ENCODE assay signal across 27 cellular contexts in the genomic region with DNA sequence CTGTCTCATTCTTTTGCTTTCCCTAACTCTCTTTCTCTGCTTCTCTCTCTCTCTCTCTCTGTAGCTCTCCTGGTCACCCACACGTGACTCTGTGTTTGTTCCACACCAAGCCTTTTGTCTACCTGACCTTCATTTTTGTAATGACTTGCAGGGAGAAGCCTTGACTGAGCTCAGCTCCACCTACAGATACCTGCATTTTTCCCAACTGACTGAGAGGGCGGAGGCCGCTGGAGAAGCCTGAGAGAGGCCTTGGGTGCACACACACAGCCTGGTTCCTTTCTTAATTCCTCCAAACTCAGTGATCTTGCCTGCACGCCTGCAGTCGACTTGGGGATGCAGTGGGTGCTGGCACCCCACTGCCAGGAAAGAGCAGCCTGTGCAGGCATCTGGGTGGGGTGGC.
"Had no signal": no experiment of that assay in that cellular context is flagged by ENCODE, and none has a peak within 500 bp of the region (broad histone marks: within the 10 kb centered on the region; RNA-seq: fewer than 3 reads in every experiment).

No MANE protein-coding gene starts in this region.

- H3K4me3 Mint-ChIP-seq: activated CD4-positive, alpha-beta memory T cell treated with anti-CD3 and anti-CD28 coated beads, Interleukin-2, amount 10 ng/mL, durations not matched to agents 7 days and 5 days; activated CD4-positive, alpha-beta T cell treated with anti-CD3 and anti-CD28 coated beads, Interleukin-2, amount 10 ng/mL, durations not matched to agents 7 days and 5 days; activated T-cell treated with anti-CD3 and anti-CD28 coated beads, Interleukin-2, amount 50 U/mL, for 24 hours; activated T-helper 17 cell treated with anti-CD3 and anti-CD28 coated beads, Interleukin-2, amount 50 U/mL, for 72 hours; memory B cell; naive thymus-derived CD4-positive, alpha-beta T cell; T-helper 1 cell treated with Interleukin-12 subunit alpha and Interleukin-12 subunit beta and Interleukin-4 antibody, amounts not matched to agents 30 μg/mL and 1 μg/mL, for 36 hours had no signal

- H3K4me1 Mint-ChIP-seq: activated T-helper 17 cell treated with anti-CD3 and anti-CD28 coated beads, Interleukin-2, amount 50 U/mL, for 72 hours had no signal

- H3K4me1 ChIP-seq: pancreas, psoas muscle had no signal

- H3K9me3 Mint-ChIP-seq: activated CD4-positive, alpha-beta memory T cell treated with anti-CD3 and anti-CD28 coated beads, Interleukin-2, amount 10 ng/mL, durations not matched to agents 7 days and 5 days; activated CD4-positive, alpha-beta T cell treated with anti-CD3 and anti-CD28 coated beads, Interleukin-2, amount 10 ng/mL, durations not matched to agents 7 days and 5 days; activated T-cell treated with anti-CD3 and anti-CD28 coated beads, Interleukin-2, amount 50 U/mL, for 24 hours; activated T-helper 17 cell treated with anti-CD3 and anti-CD28 coated beads, Interleukin-2, amount 50 U/mL, for 72 hours; memory B cell; naive thymus-derived CD4-positive, alpha-beta T cell; T-helper 1 cell treated with Interleukin-12 subunit alpha and Interleukin-12 subunit beta and Interleukin-4 antibody, amounts not matched to agents 30 μg/mL and 1 μg/mL, for 36 hours had no signal

- H3K4me3 ChIP-seq: pancreas, psoas muscle, tibial nerve had no signal

- H3K36me3 Mint-ChIP-seq: memory B cell; naive thymus-derived CD4-positive, alpha-beta T cell had no signal

- ATAC-seq: activated T-helper 17 cell treated with anti-CD3 and anti-CD28 coated beads, Interleukin-2, amount 50 U/mL, for 72 hours; naive thymus-derived CD4-positive, alpha-beta T cell; pancreas; psoas muscle; right cardiac atrium had no signal

- H3K9me3 ChIP-seq: pancreas, psoas muscle, tibial nerve had no signal

- H3K27me3 Mint-ChIP-seq: activated T-cell treated with anti-CD3 and anti-CD28 coated beads, Interleukin-2, amount 50 U/mL, for 24 hours had no signal

- H3K27ac ChIP-seq: pancreas, psoas muscle, tibial nerve, WERI-Rb-1 had no signal

- DNase-seq: activated CD4-positive, alpha-beta memory T cell treated with anti-CD3 and anti-CD28 coated beads, Interleukin-2, amount 10 ng/mL, durations not matched to agents 7 days and 5 days; activated CD4-positive, alpha-beta T cell treated with anti-CD3 and anti-CD28 coated beads, Interleukin-2, amount 10 ng/mL, durations not matched to agents 7 days and 5 days; activated CD4-positive, CD25-positive, alpha-beta regulatory T cell treated with anti-CD3 and anti-CD28 coated beads, Interleukin-2, amount 50 U/mL, for 72 hours; activated CD8-positive, alpha-beta memory T cell treated with anti-CD3 and anti-CD28 coated beads, Interleukin-2, amount 50 U/mL, for 48 hours; activated gamma-delta T cell treated with Interleukin-2 at 50 U/mL for 16 hours; activated naive CD4-positive, alpha-beta T cell treated with anti-CD3 and anti-CD28 coated beads, Interleukin-2, amount 50 U/mL, for 16 hours; activated T-cell treated with anti-CD3 and anti-CD28 coated beads, Interleukin-2, amount 50 U/mL, for 24 hours; amygdala; dermis blood vessel endothelial cell; effector CD4-positive, alpha-beta T cell; erythroblast; foreskin fibroblast; kidney; midbrain; naive thymus-derived CD4-positive, alpha-beta T cell; pancreas; psoas muscle; right cardiac atrium; stimulated activated CD4-positive, alpha-beta T cell treated with anti-CD3 and anti-CD28 coated beads, Interleukin-15, amount 100 ng/mL, for 24 hours; stimulated activated CD4-positive, alpha-beta T cell treated with anti-CD3 and anti-CD28 coated beads, Interleukin-2, amount 100 ng/mL, for 24 hours; stimulated activated naive CD4-positive, alpha-beta T cell; T-helper 9 cell; WERI-Rb-1 had no signal

- H3K36me3 ChIP-seq: pancreas, tibial nerve, WERI-Rb-1 had no signal

- H3K27ac Mint-ChIP-seq: activated CD4-positive, alpha-beta memory T cell treated with anti-CD3 and anti-CD28 coated beads, Interleukin-2, amount 10 ng/mL, durations not matched to agents 7 days and 5 days; activated CD4-positive, alpha-beta T cell treated with anti-CD3 and anti-CD28 coated beads, Interleukin-2, amount 10 ng/mL, durations not matched to agents 7 days and 5 days; activated T-cell treated with anti-CD3 and anti-CD28 coated beads, Interleukin-2, amount 50 U/mL, for 24 hours; activated T-helper 17 cell treated with anti-CD3 and anti-CD28 coated beads, Interleukin-2, amount 50 U/mL, for 72 hours; memory B cell; T-helper 1 cell treated with Interleukin-12 subunit alpha and Interleukin-12 subunit beta and Interleukin-4 antibody, amounts not matched to agents 30 μg/mL and 1 μg/mL, for 36 hours had no signal

- H3K27me3 ChIP-seq: pancreas, tibial nerve had no signal
